In genomic region chr11:100675115-100675650, GRCh38 we compare ENCODE assay signal across 2 cellular contexts.
TF ChIP-seq lines count a peak whose summit lies in the region.

No MANE protein-coding gene starts in this region.

TF ChIP-seq in IMR-90, 13 proteins besides CTCF, POLR2A, EP300 and RAD21:
- TF ChIP-seq MAZ (IDR thresholded peaks at IDR 0.05; ENCODE audit: borderline replicate concordance, low read depth, low read length) = no peak
- TF ChIP-seq CHD1 (IDR thresholded peaks at IDR 0.05; ENCODE audit: low read depth, low read length) = no peak
- no peak for TF ChIP-seq SMC3 (IDR thresholded peaks at IDR 0.05; ENCODE audit: low read depth, low read length)
- no peak for TF ChIP-seq BHLHE40 (IDR thresholded peaks at IDR 0.05; ENCODE audit: low read depth, low read length)
- no peak for TF ChIP-seq ELK1 (IDR thresholded peaks at IDR 0.05; ENCODE audit: borderline replicate concordance, low read depth, low read length)
- TF ChIP-seq USF2 (IDR thresholded peaks at IDR 0.05; ENCODE audit: low read depth, low read length) = no peak
- TF ChIP-seq NFE2L2 (IDR thresholded peaks at IDR 0.05; ENCODE audit: low read depth, low read length) = no peak
- no peak for TF ChIP-seq FOS (IDR thresholded peaks at IDR 0.05; ENCODE audit: low read depth, low read length)
- no peak for TF ChIP-seq MXI1 (IDR thresholded peaks at IDR 0.05; ENCODE audit: borderline replicate concordance, low read depth, low read length)
- TF ChIP-seq MAFK (IDR thresholded peaks at IDR 0.05; ENCODE audit: low read depth, low read length) = no peak
- TF ChIP-seq RFX5 (IDR thresholded peaks at IDR 0.05; ENCODE audit: low read depth, low read length) = no peak
- no peak for TF ChIP-seq RCOR1 (IDR thresholded peaks at IDR 0.05; ENCODE audit: insufficient replicate concordance, low read length)
- no peak for TF ChIP-seq CEBPB (IDR thresholded peaks at IDR 0.05; ENCODE audit: low read depth, low read length)
TF ChIP-seq in IMR-90: peak in this region for 0.

TF ChIP-seq in H1, 55 proteins besides CTCF, POLR2A, EP300 and RAD21:
- TF ChIP-seq USF2 (IDR thresholded peaks at IDR 0.05; ENCODE audit: low read length) (no peak), TCF12 (IDR thresholded peaks at IDR 0.05; ENCODE audit: low read depth, low read length) (no peak), BRCA1 (IDR thresholded peaks at IDR 0.05; ENCODE audit: low read depth, low read length) (no peak), HDAC6 (IDR thresholded peaks at IDR 0.05; ENCODE audit: low read depth, low read length) (no peak)
- TF ChIP-seq, protein P1, sequence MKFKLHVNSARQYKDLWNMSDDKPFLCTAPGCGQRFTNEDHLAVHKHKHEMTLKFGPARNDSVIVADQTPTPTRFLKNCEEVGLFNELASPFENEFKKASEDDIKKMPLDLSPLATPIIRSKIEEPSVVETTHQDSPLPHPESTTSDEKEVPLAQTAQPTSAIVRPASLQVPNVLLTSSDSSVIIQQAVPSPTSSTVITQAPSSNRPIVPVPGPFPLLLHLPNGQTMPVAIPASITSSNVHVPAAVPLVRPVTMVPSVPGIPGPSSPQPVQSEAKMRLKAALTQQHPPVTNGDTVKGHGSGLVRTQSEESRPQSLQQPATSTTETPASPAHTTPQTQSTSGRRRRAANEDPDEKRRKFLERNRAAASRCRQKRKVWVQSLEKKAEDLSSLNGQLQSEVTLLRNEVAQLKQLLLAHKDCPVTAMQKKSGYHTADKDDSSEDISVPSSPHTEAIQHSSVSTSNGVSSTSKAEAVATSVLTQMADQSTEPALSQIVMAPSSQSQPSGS (IDR thresholded peaks at IDR 0.05; ENCODE audit: low read length) = no peak
